Comparison of ENCODE assay signal across 1 cellular context in genomic region chr2:32212293-32212692, GRCh38.
A peak's percentile ranks its signal among the peaks of the same experiment; 100 is the strongest.
TF ChIP-seq lines count a peak whose summit lies in the region.

No MANE protein-coding gene starts in this region.

TF ChIP-seq in HepG2, 621 proteins besides CTCF, POLR2A, EP300 and RAD21:
- TF ChIP-seq HBP1 (CRISPR knock-in tag; IDR thresholded peaks at IDR 0.05; ENCODE audit: low read depth) (no peak), STAG1 (CRISPR knock-in tag; IDR thresholded peaks at IDR 0.05) (peak; percentile 32), ONECUT2 (CRISPR knock-in tag; IDR thresholded peaks at IDR 0.05) (no peak), ATF4 (CRISPR knock-in tag; IDR thresholded peaks at IDR 0.05) (no peak), ZNF17 (CRISPR knock-in tag; IDR thresholded peaks at IDR 0.05) (no peak), HDAC2 (CRISPR knock-in tag; IDR thresholded peaks at IDR 0.05) (no peak), ETV6 (CRISPR knock-in tag; conservative IDR thresholded peaks at IDR 0.05) (no peak)
